Comparison of ENCODE assay signal across 8 cellular contexts in the genomic region with DNA sequence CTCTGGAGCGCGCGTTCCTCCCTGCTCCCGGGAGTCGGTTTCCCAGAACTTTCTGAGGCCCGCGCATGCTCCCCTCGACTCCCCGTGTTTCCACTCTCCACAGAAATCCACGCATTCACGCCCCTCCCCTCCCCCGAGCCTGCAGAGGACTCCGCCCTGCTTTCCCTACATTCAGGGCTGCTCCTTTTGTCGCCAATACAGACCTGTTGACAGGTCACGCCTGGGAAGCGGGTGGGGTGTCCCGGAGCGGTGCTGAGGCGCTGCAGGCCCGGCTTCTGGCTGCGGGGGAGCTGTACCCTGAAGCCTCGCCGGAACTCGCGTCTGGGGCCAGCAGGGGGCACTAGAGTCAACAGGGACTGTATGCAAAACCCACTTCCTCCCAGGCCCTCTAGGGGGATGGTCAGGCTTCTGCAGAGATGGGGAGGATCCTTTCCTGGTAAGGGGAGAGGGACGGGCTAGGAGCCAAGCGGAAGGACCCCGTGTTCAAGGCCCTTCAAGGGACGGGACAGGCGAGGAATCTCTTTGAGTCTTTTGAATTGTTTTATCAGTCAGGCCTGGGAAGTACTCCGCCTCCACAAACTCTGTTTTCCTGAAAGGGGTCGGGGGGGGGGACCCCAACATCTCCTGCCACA. TPM values are rescaled to one million over a fixed set of nuclear protein-coding genes. Genes with fewer than 3 reads are reported as not detected.
DNase-seq lines count a peak whose midpoint lies in the region; ATAC-seq, FAIRE-seq and TF ChIP-seq lines count a peak whose summit lies in the region.

A gene with protein sequence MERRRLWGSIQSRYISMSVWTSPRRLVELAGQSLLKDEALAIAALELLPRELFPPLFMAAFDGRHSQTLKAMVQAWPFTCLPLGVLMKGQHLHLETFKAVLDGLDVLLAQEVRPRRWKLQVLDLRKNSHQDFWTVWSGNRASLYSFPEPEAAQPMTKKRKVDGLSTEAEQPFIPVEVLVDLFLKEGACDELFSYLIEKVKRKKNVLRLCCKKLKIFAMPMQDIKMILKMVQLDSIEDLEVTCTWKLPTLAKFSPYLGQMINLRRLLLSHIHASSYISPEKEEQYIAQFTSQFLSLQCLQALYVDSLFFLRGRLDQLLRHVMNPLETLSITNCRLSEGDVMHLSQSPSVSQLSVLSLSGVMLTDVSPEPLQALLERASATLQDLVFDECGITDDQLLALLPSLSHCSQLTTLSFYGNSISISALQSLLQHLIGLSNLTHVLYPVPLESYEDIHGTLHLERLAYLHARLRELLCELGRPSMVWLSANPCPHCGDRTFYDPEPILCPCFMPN (minus strand): TSS at position 294 of the 632 bp plus-strand sequence. CDS start 2,433 bp downstream, outside the sequence.

- H3K9me3 ChIP-seq in SU-DHL-6 (ENCODE audit: insufficient read depth, low read length) (no peaks in the 10 kb centered on the region), keratinocyte (ENCODE audit: control insufficient read depth, low read depth, low read length) (peaks cover 5% of the 10 kb centered on the region)

- H3K36me3 ChIP-seq in SU-DHL-6 (ENCODE audit: low read length) = no peaks in the 10 kb centered on the region
- no peaks in the 10 kb centered on the region for H3K36me3 ChIP-seq in keratinocyte (ENCODE audit: control insufficient read depth in 2 of 2, extremely low read depth in 1 of 2, insufficient read depth in 2 of 2, low read length in 2 of 2)

- DNase-seq in NCI-H1105 (lab: John Stamatoyannopoulos, UW) = peak; percentile 88
- DNase-seq in activated naive CD4-positive, alpha-beta T cell treated with anti-CD3 and anti-CD28 coated beads for 36 hours = peak; percentile 89
- DNase-seq in keratinocyte (ENCODE audit: low read depth, low spot score) = no peak
- DNase-seq in stimulated activated CD8-positive, alpha-beta memory T cell treated with anti-CD3 and anti-CD28 coated beads, Interleukin-12 subunit alpha, Interleukin-12 subunit beta, amount 100 ng/mL, for 1 hour (ENCODE audit: low read depth) = peak; percentile 27

- no peaks in the 10 kb centered on the region for H4K20me1 ChIP-seq in SU-DHL-6 (ENCODE audit: low read depth, low read length)
- H4K20me1 ChIP-seq in keratinocyte (ENCODE audit: control insufficient read depth, extremely low read depth, insufficient read depth, low read length) = no peaks in the 10 kb centered on the region

- H3F3A ChIP-seq in SU-DHL-6 (ENCODE audit: insufficient read depth) = no peaks in the 10 kb centered on the region

- no peaks in the 10 kb centered on the region for H3K36me3 Mint-ChIP-seq in activated naive CD4-positive, alpha-beta T cell treated with anti-CD3 and anti-CD28 coated beads for 36 hours (ENCODE audit: low read depth)

- H2AFZ ChIP-seq in SU-DHL-6 (ENCODE audit: low read depth, low read length, severe bottlenecking) = no peak within 1 kb of the TSS
- H2AFZ ChIP-seq in keratinocyte (ENCODE audit: control insufficient read depth, low read length) = no peak within 1 kb of the TSS

- H3K4me3 Mint-ChIP-seq in activated naive CD4-positive, alpha-beta T cell treated with anti-CD3 and anti-CD28 coated beads for 36 hours = no peak within 1 kb of the TSS

- ATAC-seq in HG03442 (IDR thresholded peaks at IDR 0.05; ENCODE audit: unreplicated experiment) (no peak), HG02973 (IDR thresholded peaks at IDR 0.05; ENCODE audit: unreplicated experiment) (no peak)

- H3K9ac ChIP-seq in SU-DHL-6 (ENCODE audit: low read length) (no peak within 1 kb of the TSS), keratinocyte (ENCODE audit: control insufficient read depth, extremely low read depth, insufficient read depth, low read length) (no peak within 1 kb of the TSS)

- H3K4me2 ChIP-seq in SU-DHL-6 (ENCODE audit: low read depth, low read length, poor library complexity, severe bottlenecking) (no peak within 1 kb of the TSS), keratinocyte (ENCODE audit: control insufficient read depth, extremely low read depth, insufficient read depth, low read depth, low read length) (no peak within 1 kb of the TSS)

- dilution Hi-C loops in keratinocyte (cut with MboI; ENCODE audit: extremely low pct_ligation_motif_present, low sequenced_read_pairs) = no loop called here

- H3K4me1 Mint-ChIP-seq in activated naive CD4-positive, alpha-beta T cell treated with anti-CD3 and anti-CD28 coated beads for 36 hours (ENCODE audit: low read depth) = peaks cover 2% of the 10 kb centered on the region

- no peaks in the 10 kb centered on the region for H3K9me1 ChIP-seq in keratinocyte (ENCODE audit: control insufficient read depth, extremely low read depth, insufficient read depth, low read length)

- TF ChIP-seq CTCF in GM12873 (IDR thresholded peaks at IDR 0.05; ENCODE audit: insufficient read depth, low read depth, low read length, missing control alignments) (peak; percentile 79), SU-DHL-6 (IDR thresholded peaks at IDR 0.05; ENCODE audit: insufficient read depth, low read length, poor library complexity, severe bottlenecking) (peak; percentile 56), keratinocyte (optimal IDR thresholded peaks at IDR 0.05 in 1 of 3, IDR thresholded peaks at IDR 0.05 in 1 of 3, conservative IDR thresholded peaks at IDR 0.05 in 1 of 3; ENCODE audit: extremely low read depth in 1 of 3, insufficient read depth in 2 of 3, low read length in 3 of 3) (peak; percentile 20 to 50 (median 24))

- H3K27ac Mint-ChIP-seq in activated naive CD4-positive, alpha-beta T cell treated with anti-CD3 and anti-CD28 coated beads for 36 hours = no peak within 1 kb of the TSS

- H3K27me3 ChIP-seq in SU-DHL-6 (ENCODE audit: low read length) = no peaks in the 10 kb centered on the region
- H3K27me3 ChIP-seq in keratinocyte (ENCODE audit: control insufficient read depth, extremely low read depth, insufficient read depth, low read length) = no peaks in the 10 kb centered on the region

- no peaks in the 10 kb centered on the region for H3K4me1 ChIP-seq in keratinocyte (ENCODE audit: control insufficient read depth, extremely low read depth, insufficient read depth, low read length)

- H3K27me3 Mint-ChIP-seq in activated naive CD4-positive, alpha-beta T cell treated with anti-CD3 and anti-CD28 coated beads for 36 hours (ENCODE audit: low read depth) = no peaks in the 10 kb centered on the region

- H3K27ac ChIP-seq in SU-DHL-6 (ENCODE audit: low read depth, low read length) (no peak within 1 kb of the TSS), keratinocyte (ENCODE audit: control insufficient read depth, insufficient read depth, low read length) (no peak within 1 kb of the TSS)

- no peaks in the 10 kb centered on the region for H3K9me3 Mint-ChIP-seq in activated naive CD4-positive, alpha-beta T cell treated with anti-CD3 and anti-CD28 coated beads for 36 hours

- FAIRE-seq in keratinocyte (lab: Jason Lieb, UNC) = no peak

- H3K79me2 ChIP-seq in SU-DHL-6 (ENCODE audit: insufficient read depth, low read length) (no peaks in the 10 kb centered on the region), keratinocyte (ENCODE audit: control insufficient read depth, insufficient read depth, low read length) (no peaks in the 10 kb centered on the region)

- no peaks in the 10 kb centered on the region for H3K9me2 ChIP-seq in SU-DHL-6 (replicated peaks; ENCODE audit: insufficient read depth, low read length)

- intact Hi-C loops in activated naive CD4-positive, alpha-beta T cell treated with anti-CD3 and anti-CD28 coated beads for 36 hours (cut with micrococcal nuclease) = loop anchor here (2.0 kb wide), 1 partner anchor 96 kb away; no protein-coding TSS in a partner anchor

- H3K4me3 ChIP-seq in SU-DHL-6 (ENCODE audit: insufficient read depth, low read length, poor library complexity, severe bottlenecking) (no peak within 1 kb of the TSS), keratinocyte (ENCODE audit: control insufficient read depth in 2 of 3, extremely low read depth in 1 of 3, insufficient read depth in 2 of 3, low read depth in 1 of 3, low read length in 3 of 3) (no peak within 1 kb of the TSS)

- CTCF ChIA-PET in activated naive CD4-positive, alpha-beta T cell treated with anti-CD3 and anti-CD28 coated beads for 36 hours (lab: Charles Lee) = interaction anchor here (0.6 to 1.7 kb wide), 6 partner anchors 9 to 76 kb away, joined by 3 to 6 read pairs (median 4); no protein-coding TSS in a partner anchor

RNA-seq across cellular contexts. Expression of the gene that starts here (rescaled TPM):
- total RNA-seq in activated naive CD4-positive, alpha-beta T cell treated with anti-CD3 and anti-CD28 coated beads for 36 hours = not detected
- 0.04 to 0.06 TPM (median 0.05 TPM) in 3 replicates for polyA plus RNA-seq in keratinocyte
- polyA plus RNA-seq in keratinocyte (2011; ENCODE audit: low read depth) = not detected
- polyA plus RNA-seq in keratinocyte (2011; cell fraction: cytosol; rRNA removed) = not detected in 2 replicates
- 0.05 TPM in 1 of 2 replicates, not detected in the other for polyA plus RNA-seq in keratinocyte (2011; cell fraction: nucleus; rRNA removed)
- not detected in 2 replicates for polyA plus RNA-seq in keratinocyte (2012; ENCODE audit: low replicate concordance)
- polyA minus RNA-seq in keratinocyte = 0.26 to 0.40 TPM in 2 of 3 replicates, not detected in the other
- not detected for polyA minus RNA-seq in keratinocyte (2011; cell fraction: cytosol; rRNA and poly(A)+ RNA removed)
- polyA minus RNA-seq in keratinocyte (2011; cell fraction: nucleus; rRNA and poly(A)+ RNA removed) = 0.21 and 0.54 TPM in 2 replicates

Comparison
In these comparisons a context has a peak if more than half of its experiments do, and no peak if none do; other contexts are left out.
1. Peak in DNase-seq in activated naive CD4-positive, alpha-beta T cell treated with anti-CD3 and anti-CD28 coated beads for 36 hours; RNA of the gene not detected or under 1 TPM.
2. CTCF ChIP-seq: peak in every context shown above with its lines; median percentile 79 in GM12873; 56 in SU-DHL-6; 24 in keratinocyte.